In genomic region chr3:143924522-143925381, GRCh38 we compare ENCODE assay signal across 15 cellular contexts. TPM values are rescaled to one million over a fixed set of nuclear protein-coding genes. Genes with fewer than 3 reads are reported as not detected.
DNase-seq lines count a peak whose midpoint lies in the region; ATAC-seq and TF ChIP-seq lines count a peak whose summit lies in the region.
"Had no signal": no experiment of that assay in that cellular context is flagged by ENCODE, and none has a peak within 500 bp of the region (broad histone marks: within the 10 kb centered on the region; RNA-seq: fewer than 3 reads in every experiment).

No MANE protein-coding gene starts in this region.

- peak overlapping the region; percentile 66 for H3K4me2 ChIP-seq in MM.1S (ENCODE audit: low read depth, low read length)

- no peaks in the 10 kb centered on the region for H3K36me3 Mint-ChIP-seq in stimulated activated effector memory CD8-positive, alpha-beta T cell treated with anti-CD3 and anti-CD28 coated beads, Interleukin-12 subunit alpha, Interleukin-12 subunit beta, amount 100 ng/mL, for 72 hours
- H3K36me3 Mint-ChIP-seq: CD4-positive, alpha-beta memory T cell had no signal

- no peaks in the 10 kb centered on the region for H3K79me2 ChIP-seq in MM.1S (ENCODE audit: low read length)

- no peaks in the 10 kb centered on the region for H4K20me1 ChIP-seq in MM.1S (ENCODE audit: insufficient read depth, low read length)

- H3K36me3 ChIP-seq in MM.1S (replicated peaks; ENCODE audit: insufficient read depth, low read length), result no peaks in the 10 kb centered on the region
- H3K36me3 ChIP-seq: pancreas had no signal

- H2AFZ ChIP-seq in MM.1S (ENCODE audit: low read length), result no peak overlapping the region

- no peaks in the 10 kb centered on the region for H3K4me1 ChIP-seq in MM.1S (ENCODE audit: low read length)
- H3K4me1 ChIP-seq: pancreas had no signal

- H3K4me1 Mint-ChIP-seq in stimulated activated effector memory CD8-positive, alpha-beta T cell treated with anti-CD3 and anti-CD28 coated beads, Interleukin-12 subunit alpha, Interleukin-12 subunit beta, amount 100 ng/mL, for 72 hours, result no peaks in the 10 kb centered on the region

- no peaks in the 10 kb centered on the region for H3K9me3 Mint-ChIP-seq in stimulated activated effector memory CD8-positive, alpha-beta T cell treated with anti-CD3 and anti-CD28 coated beads, Interleukin-12 subunit alpha, Interleukin-12 subunit beta, amount 100 ng/mL, for 72 hours

- H3K27me3 ChIP-seq in MM.1S (replicated peaks; ENCODE audit: insufficient read depth, low read length) (peaks cover 8% of the 10 kb centered on the region), dorsolateral prefrontal cortex (no peaks in the 10 kb centered on the region)
- H3K27me3 ChIP-seq: pancreas had no signal

- peak; percentile 77 for ATAC-seq in GM18502 (IDR thresholded peaks at IDR 0.05; ENCODE audit: poor library complexity, unreplicated experiment)
- peak; percentile 56 for ATAC-seq in GM19455 (IDR thresholded peaks at IDR 0.05; ENCODE audit: unreplicated experiment)
- peak; percentile 81 for ATAC-seq in HG02885 (IDR thresholded peaks at IDR 0.05; ENCODE audit: poor library complexity, unreplicated experiment)
- no peak for ATAC-seq in stimulated activated effector memory CD8-positive, alpha-beta T cell treated with anti-CD3 and anti-CD28 coated beads, Interleukin-12 subunit alpha, Interleukin-12 subunit beta, amount 100 ng/mL, for 72 hours
- ATAC-seq: left ventricle myocardium superior, pancreas had no signal

- no peaks in the 10 kb centered on the region for H3K9me3 ChIP-seq in MM.1S (replicated peaks; ENCODE audit: insufficient read depth, low read length)
- H3K9me3 ChIP-seq: pancreas had no signal

- no peak overlapping the region for H3K4me3 Mint-ChIP-seq in stimulated activated effector memory CD8-positive, alpha-beta T cell treated with anti-CD3 and anti-CD28 coated beads, Interleukin-12 subunit alpha, Interleukin-12 subunit beta, amount 100 ng/mL, for 72 hours
- H3K4me3 Mint-ChIP-seq: CD4-positive, alpha-beta memory T cell had no signal

- no peak overlapping the region for H3K27ac ChIP-seq in MM.1S (ENCODE audit: low read length)
- no peak overlapping the region for H3K27ac ChIP-seq in dorsolateral prefrontal cortex
- H3K27ac ChIP-seq: pancreas had no signal

- no peaks in the 10 kb centered on the region for H3F3A ChIP-seq in MM.1S (ENCODE audit: insufficient read depth, low read length)

- no peak overlapping the region for H3K9ac ChIP-seq in MM.1S (ENCODE audit: low read length)

- H3K27ac Mint-ChIP-seq in stimulated activated effector memory CD8-positive, alpha-beta T cell treated with anti-CD3 and anti-CD28 coated beads, Interleukin-12 subunit alpha, Interleukin-12 subunit beta, amount 100 ng/mL, for 72 hours, result no peak overlapping the region
- H3K27ac Mint-ChIP-seq: CD4-positive, alpha-beta memory T cell had no signal

- DNase-seq in MM.1S, result peak; percentile 59
- DNase-seq in NCI-H510A treated with DMSO at 0.1 percent for 48 hours (lab: John Stamatoyannopoulos, UW), result no peak
- DNase-seq in islet precursor cell, result no peak
- DNase-seq in stimulated activated effector memory CD8-positive, alpha-beta T cell treated with anti-CD3 and anti-CD28 coated beads, Interleukin-12 subunit alpha, Interleukin-12 subunit beta, amount 100 ng/mL, for 72 hours (ENCODE audit: low spot score in 2 of 2), result no peak
- no peak for DNase-seq in dorsolateral prefrontal cortex
- DNase-seq: CD4-positive, alpha-beta memory T cell; left ventricle myocardium superior; NCI-H1105; pancreas; stimulated activated CD4-positive, alpha-beta T cell treated with anti-CD3 and anti-CD28 coated beads, Interleukin-2, amount 100 ng/mL, for 48 hours; substantia nigra; SW 1271 had no signal

- no peaks in the 10 kb centered on the region for H3K9me2 ChIP-seq in MM.1S (replicated peaks; ENCODE audit: insufficient read depth, low read length)

- no peak for TF ChIP-seq CTCF in MM.1S (IDR thresholded peaks at IDR 0.05; ENCODE audit: low read length)
- TF ChIP-seq CTCF in dorsolateral prefrontal cortex (IDR thresholded peaks at IDR 0.05 in 54 of 56, conservative IDR thresholded peaks at IDR 0.05 in 2 of 56; ENCODE audit: low read depth in 1 of 56, partially characterized antibody in 56 of 56), result no peak

- H3K4me3 ChIP-seq in MM.1S (ENCODE audit: low read length) (peak overlapping the region; percentile 37; the same call in 1 of the 2 replicates), dorsolateral prefrontal cortex (no peak overlapping the region)
- H3K4me3 ChIP-seq: pancreas had no signal

- intact Hi-C loops in dorsolateral prefrontal cortex (cut with DNase I), result no loop called here

RNA-seq across cellular contexts. Expression of gene DIPK2A, which starts 46.9 kb away (rescaled TPM):
- total RNA-seq in dorsolateral prefrontal cortex, result 10 to 100 TPM; 28.5 to 72.8 (median 43.5) TPM
